In the genomic region with DNA sequence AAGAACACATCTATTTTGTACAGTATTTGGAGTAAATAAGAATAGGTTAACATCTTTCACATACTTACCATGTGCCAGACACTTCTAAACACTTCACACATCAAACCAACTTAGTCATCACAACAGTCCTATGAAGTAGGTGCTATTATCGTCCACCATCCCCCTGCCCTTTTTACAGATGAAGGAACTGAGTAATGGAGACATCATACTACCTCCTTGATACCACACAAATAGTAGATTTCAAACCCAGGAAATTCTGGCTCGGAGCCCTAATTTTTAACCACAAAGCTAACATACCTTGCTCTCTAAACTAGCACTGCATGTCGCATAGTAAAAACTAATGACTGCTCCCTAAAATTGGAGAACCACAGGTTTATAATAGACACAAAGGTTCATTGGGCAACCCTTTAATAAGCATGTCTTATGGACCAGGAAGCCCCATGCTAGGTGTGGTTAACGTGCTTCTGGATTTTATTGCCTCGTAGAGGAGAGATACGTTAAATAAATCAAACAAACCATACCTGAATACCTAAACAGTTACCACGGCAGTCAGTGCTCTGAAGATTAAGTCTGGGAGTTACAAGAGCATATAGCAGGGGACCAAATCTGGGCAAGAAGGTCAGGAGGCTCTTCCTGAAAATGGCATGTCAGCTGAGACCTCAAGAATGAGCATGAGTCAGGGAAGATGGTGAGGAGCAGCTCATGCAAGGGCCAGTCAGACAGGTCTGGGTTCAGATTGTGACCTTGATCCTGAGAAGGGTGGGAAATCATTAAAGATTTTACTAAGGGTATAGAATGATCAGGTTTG, we compare ENCODE assay signal across 15 cellular contexts. TPM values are rescaled to one million over a fixed set of nuclear protein-coding genes. Genes with fewer than 3 reads are reported as not detected.
A peak's percentile ranks its signal among the peaks of the same experiment; 100 is the strongest.
DNase-seq lines count a peak whose midpoint lies in the region; ATAC-seq and TF ChIP-seq lines count a peak whose summit lies in the region.
"Had no signal": no experiment of that assay in that cellular context is flagged by ENCODE, and none has a peak within 500 bp of the region (broad histone marks: within the 10 kb centered on the region; RNA-seq: fewer than 3 reads in every experiment).

No MANE protein-coding gene starts in this region.

- H3K36me3 ChIP-seq in BLaER1 treated with 17β-estradiol and CSF1 and Interleukin-3, amounts not matched to agents 10 nM and 100 nM = no peaks in the 10 kb centered on the region
- H3K36me3 ChIP-seq in MG63 (no peaks in the 10 kb centered on the region), colonic mucosa (no peaks in the 10 kb centered on the region)
- no peaks in the 10 kb centered on the region for H3K36me3 ChIP-seq in CD4-positive, alpha-beta memory T cell (ENCODE audit: insufficient read depth, low read length)
- H3K36me3 ChIP-seq: right atrium auricular region had no signal

- CTCF ChIA-PET in CD4-positive, alpha-beta memory T cell (lab: Charles Lee; ENCODE audit: partially characterized antibody) = no interaction called here

- H3K4me2 ChIP-seq in BLaER1 treated with 17β-estradiol and CSF1 and Interleukin-3, amounts not matched to agents 10 nM and 100 nM = peak overlapping the region in 8 of 11 experiments; percentile 16 to 88 (median 60); a peak in 11 of 22 replicates

- H3K9me3 Mint-ChIP-seq in osteocyte (ENCODE audit: unreplicated experiment) (peaks cover under 1% of the 10 kb centered on the region), glutamatergic neuron (ENCODE audit: unreplicated experiment) (no peaks in the 10 kb centered on the region)
- peaks cover 0 to 5% (median 0%) of the 10 kb centered on the region in 8 donors for H3K9me3 Mint-ChIP-seq in CD4-positive, alpha-beta memory T cell

- H3K27me3 Mint-ChIP-seq in osteocyte (ENCODE audit: unreplicated experiment) (no peaks in the 10 kb centered on the region), glutamatergic neuron (ENCODE audit: unreplicated experiment) (no peaks in the 10 kb centered on the region)
- peaks cover 10 to 19% of the 10 kb centered on the region in 2 donors for H3K27me3 Mint-ChIP-seq in CD4-positive, alpha-beta memory T cell

- H3K4me3 ChIP-seq in BLaER1 treated with 17β-estradiol and CSF1 and Interleukin-3, amounts not matched to agents 10 nM and 100 nM = no peak overlapping the region
- H3K4me3 ChIP-seq in MG63 = no peak overlapping the region
- no peak overlapping the region for H3K4me3 ChIP-seq in colonic mucosa
- H3K4me3 ChIP-seq in CD4-positive, alpha-beta memory T cell (ENCODE audit: low read length in 2 of 2) = no peak overlapping the region
- H3K4me3 ChIP-seq: right atrium auricular region had no signal

- intact Hi-C loops in colonic mucosa (cut with DNase I) = no loop called here
- intact Hi-C loops in CD4-positive, alpha-beta memory T cell (cut with micrococcal nuclease) = no loop called here

- no peaks in the 10 kb centered on the region for H4K20me1 ChIP-seq in BLaER1 treated with 17β-estradiol and CSF1 and Interleukin-3, amounts not matched to agents 10 nM and 100 nM

- 0 out of 22 replicates have a peak, but pooled peaks cover 0 to 8% (median 0%) of the 10 kb centered on the region in 11 experiments for H3K9me3 ChIP-seq in BLaER1 treated with 17β-estradiol and CSF1 and Interleukin-3, amounts not matched to agents 10 nM and 100 nM (replicated peaks in 1 of 11)
- no peaks in the 10 kb centered on the region for H3K9me3 ChIP-seq in MG63
- no peaks in the 10 kb centered on the region for H3K9me3 ChIP-seq in colonic mucosa
- no peaks in the 10 kb centered on the region for H3K9me3 ChIP-seq in CD4-positive, alpha-beta memory T cell (ENCODE audit: control insufficient read depth in 1 of 2, low read length in 2 of 2)
- H3K9me3 ChIP-seq: right atrium auricular region had no signal

- no peaks in the 10 kb centered on the region for H3K27me3 ChIP-seq in BLaER1 treated with 17β-estradiol and CSF1 and Interleukin-3, amounts not matched to agents 10 nM and 100 nM
- H3K27me3 ChIP-seq in MG63 (no peaks in the 10 kb centered on the region), colonic mucosa (no peaks in the 10 kb centered on the region)
- H3K27me3 ChIP-seq in CD4-positive, alpha-beta memory T cell (ENCODE audit: insufficient read depth, low read length) = no peaks in the 10 kb centered on the region
- H3K27me3 ChIP-seq: right atrium auricular region had no signal

- H3K4me1 ChIP-seq in BLaER1 treated with 17β-estradiol and CSF1 and Interleukin-3, amounts not matched to agents 10 nM and 100 nM = peaks cover 29 to 57% (median 43%) of the 10 kb centered on the region in 10 experiments
- no peaks in the 10 kb centered on the region for H3K4me1 ChIP-seq in colonic mucosa
- no peaks in the 10 kb centered on the region for H3K4me1 ChIP-seq in CD4-positive, alpha-beta memory T cell (ENCODE audit: insufficient read depth, low read length)

- TF ChIP-seq CTCF in colonic mucosa (IDR thresholded peaks at IDR 0.05) = no peak
- TF ChIP-seq CTCF in osteocyte (IDR thresholded peaks at IDR 0.05) = no peak
- no peak for TF ChIP-seq CTCF in glutamatergic neuron (IDR thresholded peaks at IDR 0.05; ENCODE audit: partially characterized antibody, unreplicated experiment)

- H3K27ac Mint-ChIP-seq in osteocyte (ENCODE audit: unreplicated experiment) (peak overlapping the region; percentile 75), glutamatergic neuron (ENCODE audit: unreplicated experiment) (no peak overlapping the region)
- no peak overlapping the region for H3K27ac Mint-ChIP-seq in CD4-positive, alpha-beta memory T cell

- 0 out of 22 replicates have a peak overlapping the region, but pooled peaks of 1 of the 11 experiments have one; percentile 23 for H3K27ac ChIP-seq in BLaER1 treated with 17β-estradiol and CSF1 and Interleukin-3, amounts not matched to agents 10 nM and 100 nM
- H3K27ac ChIP-seq in colonic mucosa = peak overlapping the region; percentile 44
- H3K27ac ChIP-seq in CD4-positive, alpha-beta memory T cell (ENCODE audit: low read depth, low read length) = no peak overlapping the region

- no peak overlapping the region for H3K9ac ChIP-seq in BLaER1 treated with 17β-estradiol and CSF1 and Interleukin-3, amounts not matched to agents 10 nM and 100 nM
- H3K9ac ChIP-seq in colonic mucosa (ENCODE audit: low read depth in 2 of 2, low read length in 2 of 2) = no peak overlapping the region

- H3K4me3 Mint-ChIP-seq in osteocyte (ENCODE audit: unreplicated experiment) (no peak overlapping the region), glutamatergic neuron (ENCODE audit: unreplicated experiment) (no peak overlapping the region)
- no peak overlapping the region for H3K4me3 Mint-ChIP-seq in CD4-positive, alpha-beta memory T cell

- H3K36me3 Mint-ChIP-seq in osteocyte (ENCODE audit: unreplicated experiment) (no peaks in the 10 kb centered on the region), glutamatergic neuron (ENCODE audit: unreplicated experiment) (no peaks in the 10 kb centered on the region)
- no peaks in the 10 kb centered on the region for H3K36me3 Mint-ChIP-seq in CD4-positive, alpha-beta memory T cell

- DNase-seq in MG63 (peak; percentile 47), colonic mucosa (peak; percentile 46), osteocyte (ENCODE audit: extremely low spot score, unreplicated experiment) (no peak), glutamatergic neuron (no peak), cerebellum (ENCODE audit: low spot score) (no peak)
- DNase-seq in CD4-positive, alpha-beta memory T cell = no peak
- DNase-seq: activated CD4-positive, alpha-beta T cell treated with anti-CD3 and anti-CD28 coated beads, Interleukin-2, amount 50 U/mL, for 4 hours; activated naive CD4-positive, alpha-beta T cell treated with Interleukin-2 at 50 U/mL for 16 hours; GF-D8; mesendoderm; NCI-H146 had no signal

- POLR2A ChIA-PET in CD4-positive, alpha-beta memory T cell (lab: Charles Lee; ENCODE audit: partially characterized antibody) = no interaction called here

- no peak for ATAC-seq in HG02763 (IDR thresholded peaks at IDR 0.05; ENCODE audit: unreplicated experiment)

- peaks cover 33% of the 10 kb centered on the region for H3K4me1 Mint-ChIP-seq in osteocyte (ENCODE audit: unreplicated experiment)
- no peaks in the 10 kb centered on the region for H3K4me1 Mint-ChIP-seq in glutamatergic neuron (ENCODE audit: low read depth, unreplicated experiment)
- no peaks in the 10 kb centered on the region for H3K4me1 Mint-ChIP-seq in CD4-positive, alpha-beta memory T cell

RNA-seq across cellular contexts. Expression of gene ZNF366, which starts 4.4 kb away (rescaled TPM):
- not detected in 2 replicates for total RNA-seq in MG63 (2014; rRNA removed; shearing (Covaris generic); ENCODE audit: low replicate concordance)
- under 1 TPM; 0.45 to 0.47 TPM for total RNA-seq in colonic mucosa
- not detected in 2 replicates for total RNA-seq in osteocyte
- total RNA-seq in glutamatergic neuron (ENCODE audit: unreplicated experiment) = not detected
- total RNA-seq in cerebellum = 1.1 TPM
- total RNA-seq in CD4-positive, alpha-beta memory T cell = under 1 TPM; 0.29 to 0.58 TPM
- not detected for polyA plus RNA-seq in CD4-positive, alpha-beta memory T cell
- total RNA-seq: T-helper 1 cell treated with Interleukin-12 subunit alpha and Interleukin-12 subunit beta and Interleukin-4 antibody, amounts not matched to agents 30 ng/mL and 1 ng/mL, for 36 hours had no signal

Comparison
In these comparisons a context has a peak if more than half of its experiments do, and no peak if none do; other contexts are left out.
1. DNase-seq: peak in MG63 (single experiment) and colonic mucosa (single experiment); none in osteocyte (single experiment), glutamatergic neuron (single experiment), cerebellum (single experiment) and CD4-positive, alpha-beta memory T cell (0 of 5).